Comparison of ENCODE assay signal across 27 cellular contexts in genomic region chr2:106523980-106524665, GRCh38. TPM values are rescaled to one million over a fixed set of nuclear protein-coding genes. Genes with fewer than 3 reads are reported as not detected.
"Had no signal": no experiment of that assay in that cellular context is flagged by ENCODE, and none has a peak within 500 bp of the region (broad histone marks: within the 10 kb centered on the region; RNA-seq: fewer than 3 reads in every experiment).

No MANE protein-coding gene starts in this region.

- H3K36me3 Mint-ChIP-seq: brain, mesothelial cell of epicardium had no signal

- DNase-seq: activated CD4-positive, alpha-beta T cell treated with anti-CD3 and anti-CD28 coated beads, Interleukin-2, amount 10 ng/mL, durations not matched to agents 24 days and 14 days; activated CD8-positive, alpha-beta T cell treated with anti-CD3 and anti-CD28 coated beads, Interleukin-2, amount 10 ng/mL, durations not matched to agents 7 days and 5 days; activated gamma-delta T cell; anterior cingulate cortex; effector CD4-positive, alpha-beta T cell; foreskin fibroblast; heart right ventricle; mammary epithelial cell; natural killer cell; stimulated activated CD4-positive, alpha-beta T cell treated with anti-CD3 and anti-CD28 coated beads, Interleukin-4, amount 100 ng/mL, for 24 hours; stomach; transverse colon had no signal

- H3K4me3 Mint-ChIP-seq: activated CD4-positive, alpha-beta T cell treated with anti-CD3 and anti-CD28 coated beads, Interleukin-2, amount 10 ng/mL, durations not matched to agents 24 days and 14 days; activated CD8-positive, alpha-beta T cell treated with anti-CD3 and anti-CD28 coated beads, Interleukin-2, amount 10 ng/mL, durations not matched to agents 7 days and 5 days; activated naive CD4-positive, alpha-beta T cell treated with anti-CD3 and anti-CD28 coated beads, Interleukin-2, amount 50 U/mL, for 24 hours; activated T-helper 1 cell treated with anti-CD3 and anti-CD28 coated beads, Interleukin-12 subunit alpha, Interleukin-12 subunit beta, Interleukin-2, Interleukin-4 antibody, amounts not matched to agents 30 ng/mL and 10 ng/mL and 1 ng/mL, durations not matched to agents 14 hours and 24 hours and 36 hours; brain; dendritic cell treated with granulocyte-macrophage colony-stimulating factor and Interleukin-4, amounts not matched to agents 40 ng/mL and 50 ng/mL, for 4 days; mesothelial cell of epicardium; natural killer cell had no signal

- H3K36me3 ChIP-seq: heart right ventricle, prostate gland, stomach, suprapubic skin, transverse colon, vagina had no signal

- H3K4me1 ChIP-seq: prostate gland, stomach, suprapubic skin, transverse colon, vagina had no signal

- H3K27ac ChIP-seq: heart right ventricle, prostate gland, stomach, suprapubic skin, transverse colon, vagina, VCaP had no signal

- H3K27me3 ChIP-seq: stomach, suprapubic skin, transverse colon, vagina had no signal

- H3K4me3 ChIP-seq: heart right ventricle, prostate gland, stomach, suprapubic skin, transverse colon, vagina had no signal

- H3K27me3 Mint-ChIP-seq: activated naive CD4-positive, alpha-beta T cell treated with anti-CD3 and anti-CD28 coated beads, Interleukin-2, amount 50 U/mL, for 24 hours; brain; dendritic cell treated with granulocyte-macrophage colony-stimulating factor and Interleukin-4, amounts not matched to agents 40 ng/mL and 50 ng/mL, for 4 days had no signal

- H3K4me1 Mint-ChIP-seq: activated CD4-positive, alpha-beta T cell treated with anti-CD3 and anti-CD28 coated beads, Interleukin-2, amount 10 ng/mL, durations not matched to agents 24 days and 14 days; activated naive CD4-positive, alpha-beta T cell treated with anti-CD3 and anti-CD28 coated beads, Interleukin-2, amount 50 U/mL, for 24 hours; brain; mesothelial cell of epicardium; natural killer cell had no signal

- H3K27ac Mint-ChIP-seq: activated CD4-positive, alpha-beta T cell treated with anti-CD3 and anti-CD28 coated beads, Interleukin-2, amount 10 ng/mL, durations not matched to agents 24 days and 14 days; activated CD8-positive, alpha-beta T cell treated with anti-CD3 and anti-CD28 coated beads, Interleukin-2, amount 10 ng/mL, durations not matched to agents 7 days and 5 days; activated naive CD4-positive, alpha-beta T cell treated with anti-CD3 and anti-CD28 coated beads, Interleukin-2, amount 50 U/mL, for 24 hours; activated T-helper 1 cell treated with anti-CD3 and anti-CD28 coated beads, Interleukin-12 subunit alpha, Interleukin-12 subunit beta, Interleukin-2, Interleukin-4 antibody, amounts not matched to agents 30 ng/mL and 10 ng/mL and 1 ng/mL, durations not matched to agents 14 hours and 24 hours and 36 hours; brain; dendritic cell treated with granulocyte-macrophage colony-stimulating factor and Interleukin-4, amounts not matched to agents 40 ng/mL and 50 ng/mL, for 4 days; mesothelial cell of epicardium; natural killer cell had no signal

- ATAC-seq: activated CD4-positive, CD25-positive, alpha-beta regulatory T cell treated with anti-CD3 and anti-CD28 coated beads, Interleukin-2, amount 50 U/mL, for 24 hours; activated CD8-positive, alpha-beta T cell treated with anti-CD3 and anti-CD28 coated beads, Interleukin-2, amount 10 ng/mL, durations not matched to agents 7 days and 5 days; heart right ventricle; left lobe of liver; natural killer cell had no signal

- H3K9me3 ChIP-seq: prostate gland, suprapubic skin, transverse colon, vagina had no signal

RNA-seq across cellular contexts. Expression of gene CD8B2, which starts 37.0 kb away (rescaled TPM):
- total RNA-seq: cardiac septum, fibroblast of lung, left lobe of liver, mammary epithelial cell, mesothelial cell of epicardium, osteocyte, stomach, transverse colon had no signal
- polyA plus RNA-seq: fibroblast of lung, heart right ventricle, keratinocyte, mammary epithelial cell had no signal

RNA-seq across cellular contexts. Expression of gene RGPD3, which starts 55.9 kb away (rescaled TPM):
- total RNA-seq: osteocyte had no signal
